23 cellular contexts compared by ENCODE assay signal in genomic region chr2:190657474-190658252, GRCh38. TPM values are rescaled to one million over a fixed set of nuclear protein-coding genes. Genes with fewer than 3 reads are reported as not detected.
DNase-seq lines count a peak whose midpoint lies in the region; ATAC-seq, FAIRE-seq and TF ChIP-seq lines count a peak whose summit lies in the region.
"Had no signal": no experiment of that assay in that cellular context is flagged by ENCODE, and none has a peak within 500 bp of the region (broad histone marks: within the 10 kb centered on the region; RNA-seq: fewer than 3 reads in every experiment).

No MANE protein-coding gene starts in this region.

- peaks cover 27% of the 10 kb centered on the region for H3K36me3 Mint-ChIP-seq in activated CD4-positive, alpha-beta memory T cell treated with anti-CD3 and anti-CD28 coated beads for 36 hours
- H3K36me3 Mint-ChIP-seq in activated CD4-positive, alpha-beta memory T cell treated with anti-CD3 and anti-CD28 coated beads, Interleukin-2, amount 10 ng/mL, durations not matched to agents 7 days and 5 days (ENCODE audit: low read depth) = peaks cover 23% of the 10 kb centered on the region

- H3K27ac Mint-ChIP-seq in activated CD4-positive, alpha-beta memory T cell treated with anti-CD3 and anti-CD28 coated beads for 36 hours = peak overlapping the region; percentile 47
- H3K27ac Mint-ChIP-seq in activated CD4-positive, alpha-beta memory T cell treated with anti-CD3 and anti-CD28 coated beads, Interleukin-2, amount 10 ng/mL, durations not matched to agents 7 days and 5 days = no peak overlapping the region
- H3K27ac Mint-ChIP-seq: activated T-helper 2 cell treated with anti-CD3 and anti-CD28 coated beads, Interferon-gamma antibody, Interleukin-2, Interleukin-4, amounts not matched to agents 10 μg/mL and 5 μg/mL and 100 μg/mL, durations not matched to agents 14 hours and 24 hours and 36 hours; HFFc6; stimulated activated naive CD8-positive, alpha-beta T cell treated with anti-CD3 and anti-CD28 coated beads, Interleukin-15, Interleukin-2, amounts not matched to agents 100 ng/mL and 50 ng/mL, for 24 hours had no signal

- no peaks in the 10 kb centered on the region for H3K27me3 ChIP-seq in heart left ventricle
- H3K27me3 ChIP-seq: body of pancreas, tibial nerve had no signal

- H3K4me1 ChIP-seq in heart left ventricle = peaks cover 0 to 98% (median 88%) of the 10 kb centered on the region in 12 donors

- TF ChIP-seq CTCF in heart left ventricle (IDR thresholded peaks at IDR 0.05) = no peak

- FAIRE-seq in H54 (lab: Jason Lieb, UNC) = peak; percentile 66
- FAIRE-seq: A204.1, colon had no signal

- H3K9me3 ChIP-seq in heart left ventricle = no peaks in the 10 kb centered on the region
- H3K9me3 ChIP-seq: body of pancreas, psoas muscle, tibial nerve had no signal

- H3K4me3 ChIP-seq in heart left ventricle = no peak overlapping the region
- H3K4me3 ChIP-seq: body of pancreas, psoas muscle, tibial nerve had no signal

- intact Hi-C loops in activated CD4-positive, alpha-beta memory T cell treated with anti-CD3 and anti-CD28 coated beads for 36 hours (cut with micrococcal nuclease) = no loop called here
- intact Hi-C loops in heart left ventricle (cut with DNase I) = loop anchor here in 1 of 10 donors (10.0 kb wide), 1 partner anchor 123 kb away; the partner anchor contains the start of gene NEMP2

- no peaks in the 10 kb centered on the region for H3K27me3 Mint-ChIP-seq in activated CD4-positive, alpha-beta memory T cell treated with anti-CD3 and anti-CD28 coated beads for 36 hours
- no peaks in the 10 kb centered on the region for H3K27me3 Mint-ChIP-seq in activated CD4-positive, alpha-beta memory T cell treated with anti-CD3 and anti-CD28 coated beads, Interleukin-2, amount 10 ng/mL, durations not matched to agents 7 days and 5 days
- H3K27me3 Mint-ChIP-seq: stimulated activated naive CD8-positive, alpha-beta T cell treated with anti-CD3 and anti-CD28 coated beads, Interleukin-15, Interleukin-2, amounts not matched to agents 100 ng/mL and 50 ng/mL, for 24 hours had no signal

- H3K36me3 ChIP-seq in heart left ventricle = peaks cover 0 to 26% (median 10%) of the 10 kb centered on the region in 9 donors

- H3K4me1 Mint-ChIP-seq in activated CD4-positive, alpha-beta memory T cell treated with anti-CD3 and anti-CD28 coated beads for 36 hours (ENCODE audit: low read depth) = peaks cover 62% of the 10 kb centered on the region
- peaks cover 13% of the 10 kb centered on the region for H3K4me1 Mint-ChIP-seq in activated CD4-positive, alpha-beta memory T cell treated with anti-CD3 and anti-CD28 coated beads, Interleukin-2, amount 10 ng/mL, durations not matched to agents 7 days and 5 days

- H3K9me3 Mint-ChIP-seq in activated CD4-positive, alpha-beta memory T cell treated with anti-CD3 and anti-CD28 coated beads for 36 hours = no peaks in the 10 kb centered on the region
- no peaks in the 10 kb centered on the region for H3K9me3 Mint-ChIP-seq in activated CD4-positive, alpha-beta memory T cell treated with anti-CD3 and anti-CD28 coated beads, Interleukin-2, amount 10 ng/mL, durations not matched to agents 7 days and 5 days
- H3K9me3 Mint-ChIP-seq: activated T-helper 2 cell treated with anti-CD3 and anti-CD28 coated beads, Interferon-gamma antibody, Interleukin-2, Interleukin-4, amounts not matched to agents 10 μg/mL and 5 μg/mL and 100 μg/mL, durations not matched to agents 14 hours and 24 hours and 36 hours; HFFc6; stimulated activated naive CD8-positive, alpha-beta T cell treated with anti-CD3 and anti-CD28 coated beads, Interleukin-15, Interleukin-2, amounts not matched to agents 100 ng/mL and 50 ng/mL, for 24 hours had no signal

- H3K27ac ChIP-seq in heart left ventricle = peak overlapping the region in 4 of 12 donors; percentile 7 to 59 (median 27)
- H3K27ac ChIP-seq: body of pancreas, psoas muscle had no signal

- no peak for DNase-seq in activated CD4-positive, alpha-beta memory T cell treated with anti-CD3 and anti-CD28 coated beads for 36 hours
- no peak for DNase-seq in activated CD4-positive, alpha-beta memory T cell treated with anti-CD3 and anti-CD28 coated beads, Interleukin-2, amount 10 ng/mL, durations not matched to agents 7 days and 5 days
- DNase-seq in H54 (ENCODE audit: insufficient read length, low spot score) = no peak
- DNase-seq in heart left ventricle = no peak
- peak; percentile 61 for DNase-seq in renal cortical epithelial cell (ENCODE audit: low read depth)
- no peak for DNase-seq in SIG-M5 (lab: John Stamatoyannopoulos, UW)
- no peak for DNase-seq in NCI-H2196 (lab: John Stamatoyannopoulos, UW; ENCODE audit: unreplicated experiment)
- no peak for DNase-seq in SK-N-DZ (ENCODE audit: low spot score)
- DNase-seq: activated CD4-positive, CD25-positive, alpha-beta regulatory T cell treated with anti-CD3 and anti-CD28 coated beads, Interleukin-2, amount 50 U/mL, for 72 hours; body of pancreas; Calu3; head of caudate nucleus; HFFc6; left colon; NCI-H1694 treated with DMSO at 0.1 percent for 48 hours; NCI-H748 treated with DMSO at 0.1 percent for 48 hours; psoas muscle; stimulated activated CD4-positive, alpha-beta T cell treated with anti-CD3 and anti-CD28 coated beads, Interleukin-4, amount 100 ng/mL, for 4 hours had no signal

- POLR2A ChIA-PET in activated CD4-positive, alpha-beta memory T cell treated with anti-CD3 and anti-CD28 coated beads for 36 hours (lab: Charles Lee) = interaction anchor here (12.0 kb wide), 1 partner anchor 20 kb away, joined by 110 read pairs; no protein-coding TSS in a partner anchor
- POLR2A ChIA-PET in activated CD4-positive, alpha-beta memory T cell treated with anti-CD3 and anti-CD28 coated beads, Interleukin-2, amount 10 ng/mL, durations not matched to agents 7 days and 5 days (lab: Charles Lee) = no interaction called here

- no peak for TF ChIP-seq POLR2A in H54 (IDR thresholded peaks at IDR 0.05; ENCODE audit: low read depth, low read length)
- no peak for TF ChIP-seq POLR2A in heart left ventricle (IDR thresholded peaks at IDR 0.05)

- peak in 3 of 4 donors; percentile 14 to 48 (median 31) for ATAC-seq in heart left ventricle
- ATAC-seq: body of pancreas, left colon, psoas muscle had no signal

- H3K4me3 Mint-ChIP-seq in activated CD4-positive, alpha-beta memory T cell treated with anti-CD3 and anti-CD28 coated beads for 36 hours = no peak overlapping the region
- H3K4me3 Mint-ChIP-seq in activated CD4-positive, alpha-beta memory T cell treated with anti-CD3 and anti-CD28 coated beads, Interleukin-2, amount 10 ng/mL, durations not matched to agents 7 days and 5 days = no peak overlapping the region
- H3K4me3 Mint-ChIP-seq: HFFc6; stimulated activated naive CD8-positive, alpha-beta T cell treated with anti-CD3 and anti-CD28 coated beads, Interleukin-15, Interleukin-2, amounts not matched to agents 100 ng/mL and 50 ng/mL, for 24 hours had no signal

- 63 to 79% (median 66%) methylated on average over 4 of the region's 4 CpGs for WGBS in heart left ventricle, 4 donors

- CTCF ChIA-PET in activated CD4-positive, alpha-beta memory T cell treated with anti-CD3 and anti-CD28 coated beads for 36 hours (lab: Charles Lee) = interaction anchor here (1.5 kb wide), 1 partner anchor 23 kb away, joined by 3 read pairs; no protein-coding TSS in a partner anchor
- CTCF ChIA-PET in activated CD4-positive, alpha-beta memory T cell treated with anti-CD3 and anti-CD28 coated beads, Interleukin-2, amount 10 ng/mL, durations not matched to agents 7 days and 5 days (lab: Charles Lee) = no interaction called here

RNA-seq across cellular contexts. Expression of gene NAB1, which starts 8.8 kb away (rescaled TPM):
- 10 to 100 TPM; 48.7 to 51.5 TPM for total RNA-seq in activated CD4-positive, alpha-beta memory T cell treated with anti-CD3 and anti-CD28 coated beads for 36 hours
- 10 to 100 TPM; 21.7 to 28.1 TPM for total RNA-seq in activated CD4-positive, alpha-beta memory T cell treated with anti-CD3 and anti-CD28 coated beads, Interleukin-2, amount 10 ng/mL, durations not matched to agents 7 days and 5 days
- total RNA-seq in heart left ventricle (10 to 100 TPM; 20.4 to 41.8 (median 31.3) TPM), renal cortical epithelial cell (37.4 and 45.8 TPM in 2 replicates)
- 10 to 100 TPM; 10.1 to 16.6 TPM for polyA plus RNA-seq in heart left ventricle
- polyA plus RNA-seq in SK-N-DZ (2014; cell fraction: cytosol; rRNA removed) = 35.3 and 39.6 TPM in 2 replicates
- polyA plus RNA-seq in SK-N-DZ (2014; cell fraction: nucleus; rRNA removed) = 75.3 and 106 TPM in 2 replicates
